1 cellular context compared by ENCODE assay signal in the genomic region with DNA sequence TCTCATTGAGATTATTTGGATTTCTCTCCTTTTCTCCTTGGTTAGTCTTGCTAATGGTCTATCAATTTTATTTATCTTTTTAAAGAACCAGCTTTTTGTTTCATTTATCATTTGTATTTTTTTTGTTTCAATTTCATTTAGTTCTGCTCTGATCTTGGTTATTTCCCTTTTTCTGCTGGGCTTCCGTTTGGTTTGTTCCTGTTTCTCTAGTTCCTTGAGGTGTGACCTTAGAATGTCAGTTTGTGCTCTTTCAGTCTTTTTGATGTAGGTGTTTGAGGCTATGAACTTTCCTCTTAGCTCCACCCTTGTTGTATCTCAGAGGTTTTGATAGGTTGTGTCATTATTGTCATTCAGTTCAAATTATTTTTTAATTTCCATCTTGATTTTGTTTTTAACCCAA.
TF ChIP-seq lines count a peak whose summit lies in the region.

No MANE protein-coding gene starts in this region.

TF ChIP-seq in GM12878, 131 proteins besides CTCF, POLR2A, EP300 and RAD21 (continued from another document):
- peak; percentile 37; the same call in 1 of the 2 replicates for TF ChIP-seq MLLT1 (IDR thresholded peaks at IDR 0.05)
- peak; percentile 36; the same call in 1 of the 2 replicates for TF ChIP-seq MTA2 (IDR thresholded peaks at IDR 0.05; ENCODE audit: low read depth)
